In the genomic region with DNA sequence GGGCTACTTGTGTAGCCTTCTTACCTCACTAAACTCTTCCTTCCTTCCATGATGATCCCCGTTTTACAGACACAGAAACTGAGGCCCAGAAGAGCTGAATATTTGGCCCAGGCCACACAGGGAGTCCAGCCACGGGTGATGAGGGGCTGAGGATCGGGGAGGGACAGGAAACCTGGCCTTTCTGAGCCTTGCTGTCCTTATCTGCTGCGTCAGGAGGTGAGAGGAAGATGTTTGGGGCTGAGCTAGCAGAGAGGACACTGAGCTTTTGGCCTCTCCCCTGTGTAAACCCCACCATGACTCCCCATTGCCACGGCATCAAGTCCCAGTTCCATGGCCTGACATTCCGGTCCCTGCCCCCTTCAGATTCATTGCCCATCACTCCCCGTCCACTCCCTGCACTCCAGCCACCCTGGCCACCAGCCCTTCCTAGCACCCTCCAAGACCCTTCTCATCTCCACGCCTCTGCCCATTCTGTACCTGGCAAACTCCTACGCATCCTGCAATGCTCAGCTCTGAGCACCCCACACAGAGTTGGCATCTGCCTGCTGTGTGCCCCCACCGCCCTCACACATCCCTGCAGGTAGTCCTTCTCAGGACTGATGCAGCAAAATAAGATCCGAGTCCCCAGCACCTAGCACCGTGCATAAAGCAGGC, we compare ENCODE assay signal across 2 cellular contexts.
TF ChIP-seq lines count a peak whose summit lies in the region.

No MANE protein-coding gene starts in this region.

TF ChIP-seq in IMR-90, 13 proteins besides CTCF, POLR2A, EP300 and RAD21:
- TF ChIP-seq USF2 (IDR thresholded peaks at IDR 0.05; ENCODE audit: low read depth, low read length) (no peak), RCOR1 (IDR thresholded peaks at IDR 0.05; ENCODE audit: insufficient replicate concordance, low read length) (no peak), MXI1 (IDR thresholded peaks at IDR 0.05; ENCODE audit: borderline replicate concordance, low read depth, low read length) (no peak)
- TF ChIP-seq, protein P1, sequence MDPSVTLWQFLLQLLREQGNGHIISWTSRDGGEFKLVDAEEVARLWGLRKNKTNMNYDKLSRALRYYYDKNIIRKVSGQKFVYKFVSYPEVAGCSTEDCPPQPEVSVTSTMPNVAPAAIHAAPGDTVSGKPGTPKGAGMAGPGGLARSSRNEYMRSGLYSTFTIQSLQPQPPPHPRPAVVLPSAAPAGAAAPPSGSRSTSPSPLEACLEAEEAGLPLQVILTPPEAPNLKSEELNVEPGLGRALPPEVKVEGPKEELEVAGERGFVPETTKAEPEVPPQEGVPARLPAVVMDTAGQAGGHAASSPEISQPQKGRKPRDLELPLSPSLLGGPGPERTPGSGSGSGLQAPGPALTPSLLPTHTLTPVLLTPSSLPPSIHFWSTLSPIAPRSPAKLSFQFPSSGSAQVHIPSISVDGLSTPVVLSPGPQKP (IDR thresholded peaks at IDR 0.05; ENCODE audit: borderline replicate concordance, low read depth, low read length) = no peak

TF ChIP-seq in K562, 482 proteins besides CTCF, POLR2A, EP300 and RAD21:
- 0 out of 2 replicates have a peak, but pooled peaks have one; percentile 84 for TF ChIP-seq TSC22D4 (tag; IDR thresholded peaks at IDR 0.05)
- TF ChIP-seq BCOR (IDR thresholded peaks at IDR 0.05) = peak; percentile 49; the same call in 1 of the 2 replicates
- 0 out of 2 replicates have a peak, but pooled peaks have one; percentile 14 for TF ChIP-seq CBFB (CRISPR knock-in tag; IDR thresholded peaks at IDR 0.05)
- TF ChIP-seq TAF1 (IDR thresholded peaks at IDR 0.05; ENCODE audit: control insufficient read depth, extremely low read depth, insufficient read depth, low read length, severe bottlenecking) = no peak
- no peak for TF ChIP-seq CAMTA2 (CRISPR knock-in tag; conservative IDR thresholded peaks at IDR 0.05)
- peak; percentile 56; the same call in 1 of the 2 replicates for TF ChIP-seq LARP7 (IDR thresholded peaks at IDR 0.05)
- TF ChIP-seq SMAD3 (CRISPR knock-in tag; conservative IDR thresholded peaks at IDR 0.05) = 0 out of 2 replicates have a peak, but pooled peaks have one; percentile 40
- TF ChIP-seq RCOR1 (IDR thresholded peaks at IDR 0.05; ENCODE audit: borderline replicate concordance in 1 of 2, low read depth in 2 of 2, low read length in 2 of 2) = peak in 1 of 2 experiments; percentile 67; a peak in 2 of 4 replicates
- peak; percentile 55 for TF ChIP-seq C11orf30 (IDR thresholded peaks at IDR 0.05; ENCODE audit: low read depth)
- TF ChIP-seq, protein P2, sequence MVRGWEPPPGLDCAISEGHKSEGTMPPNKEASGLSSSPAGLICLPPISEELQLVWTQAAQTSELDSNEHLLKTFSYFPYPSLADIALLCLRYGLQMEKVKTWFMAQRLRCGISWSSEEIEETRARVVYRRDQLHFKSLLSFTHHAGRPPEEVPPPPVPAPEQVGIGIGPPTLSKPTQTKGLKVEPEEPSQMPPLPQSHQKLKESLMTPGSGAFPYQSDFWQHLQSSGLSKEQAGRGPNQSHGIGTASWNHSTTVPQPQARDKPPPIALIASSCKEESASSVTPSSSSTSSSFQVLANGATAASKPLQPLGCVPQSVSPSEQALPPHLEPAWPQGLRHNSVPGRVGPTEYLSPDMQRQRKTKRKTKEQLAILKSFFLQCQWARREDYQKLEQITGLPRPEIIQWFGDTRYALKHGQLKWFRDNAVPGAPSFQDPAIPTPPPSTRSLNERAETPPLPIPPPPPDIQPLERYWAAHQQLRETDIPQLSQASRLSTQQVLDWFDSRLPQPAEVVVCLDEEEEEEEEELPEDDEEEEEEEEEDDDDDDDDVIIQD (CRISPR knock-in tag; IDR thresholded peaks at IDR 0.05) = no peak
- TF ChIP-seq KDM1A (IDR thresholded peaks at IDR 0.05) = 0 out of 4 replicates have a peak, but pooled peaks of 1 of the 2 experiments have one; percentile 15
- TF ChIP-seq TCF3 (CRISPR knock-in tag; IDR thresholded peaks at IDR 0.05) = peak; percentile 5; the same call in 1 of the 2 replicates
- no peak for TF ChIP-seq HSF4 (CRISPR knock-in tag; IDR thresholded peaks at IDR 0.05; ENCODE audit: borderline replicate concordance)
- no peak for TF ChIP-seq HNRNPL (IDR thresholded peaks at IDR 0.05; ENCODE audit: low read depth, low read length)
- TF ChIP-seq CXXC5 (CRISPR knock-in tag; IDR thresholded peaks at IDR 0.05) = peak; percentile 37; the same call in 1 of the 2 replicates
- no peak for TF ChIP-seq CHD2 (IDR thresholded peaks at IDR 0.05; ENCODE audit: low read depth, low read length)
- no peak for TF ChIP-seq SMAD2 (IDR thresholded peaks at IDR 0.05; ENCODE audit: low read depth, low read length)
- TF ChIP-seq ZNF316 (IDR thresholded peaks at IDR 0.05) = peak; percentile 60
- TF ChIP-seq RBM25 (IDR thresholded peaks at IDR 0.05; ENCODE audit: low read depth, low read length, severe bottlenecking) = peak; percentile 47
- TF ChIP-seq SMAD4 (CRISPR knock-in tag; conservative IDR thresholded peaks at IDR 0.05) = 0 out of 2 replicates have a peak, but pooled peaks have one; percentile 27
- TF ChIP-seq DACH1 (IDR thresholded peaks at IDR 0.05; ENCODE audit: partially characterized antibody) = no peak
- TF ChIP-seq JUND (IDR thresholded peaks at IDR 0.05; ENCODE audit: borderline replicate concordance, low read depth, low read length) = no peak
- TF ChIP-seq JUND (tag; IDR thresholded peaks at IDR 0.05; ENCODE audit: borderline replicate concordance, low read depth, low read length) = 0 out of 3 replicates have a peak, but pooled peaks have one; percentile 12
- no peak for TF ChIP-seq ZBTB1 (CRISPR knock-in tag; IDR thresholded peaks at IDR 0.05; ENCODE audit: borderline replicate concordance, low read depth)
- 0 out of 2 replicates have a peak, but pooled peaks have one; percentile 11 for TF ChIP-seq CBFA2T3 (IDR thresholded peaks at IDR 0.05)
- TF ChIP-seq, protein P3, sequence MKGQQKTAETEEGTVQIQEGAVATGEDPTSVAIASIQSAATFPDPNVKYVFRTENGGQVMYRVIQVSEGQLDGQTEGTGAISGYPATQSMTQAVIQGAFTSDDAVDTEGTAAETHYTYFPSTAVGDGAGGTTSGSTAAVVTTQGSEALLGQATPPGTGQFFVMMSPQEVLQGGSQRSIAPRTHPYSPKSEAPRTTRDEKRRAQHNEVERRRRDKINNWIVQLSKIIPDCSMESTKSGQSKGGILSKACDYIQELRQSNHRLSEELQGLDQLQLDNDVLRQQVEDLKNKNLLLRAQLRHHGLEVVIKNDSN (CRISPR knock-in tag; IDR thresholded peaks at IDR 0.05) = peak; percentile 19; the same call in 1 of the 2 replicates
- TF ChIP-seq NFIX (CRISPR knock-in tag; IDR thresholded peaks at IDR 0.05; ENCODE audit: low read depth) = no peak
